12 cellular contexts compared by ENCODE assay signal in genomic region chr13:99895999-99896695, GRCh38.
DNase-seq lines count a peak whose midpoint lies in the region; ATAC-seq and TF ChIP-seq lines count a peak whose summit lies in the region.
"Had no signal": no experiment of that assay in that cellular context is flagged by ENCODE, and none has a peak within 500 bp of the region (broad histone marks: within the 10 kb centered on the region; RNA-seq: fewer than 3 reads in every experiment).

No MANE protein-coding gene starts in this region.

- no peak overlapping the region for H3K27ac Mint-ChIP-seq in stimulated activated naive CD8-positive, alpha-beta T cell treated with anti-CD3 and anti-CD28 coated beads, Interleukin-15, Interleukin-2, amounts not matched to agents 100 ng/mL and 50 ng/mL, for 24 hours
- no peak overlapping the region for H3K27ac Mint-ChIP-seq in natural killer cell

- H3K27ac ChIP-seq in dorsolateral prefrontal cortex = peak overlapping the region in 52 of 59 donors; percentile 8 to 94 (median 81)
- H3K27ac ChIP-seq: pancreas had no signal

- no peak for ATAC-seq in stimulated activated naive CD8-positive, alpha-beta T cell treated with anti-CD3 and anti-CD28 coated beads, Interleukin-15, Interleukin-2, amounts not matched to agents 100 U/mL and 50 U/mL, for 24 hours
- peak in 2 of 3 donors; percentile 26 to 52 for ATAC-seq in natural killer cell

- no peak for TF ChIP-seq CTCF in dorsolateral prefrontal cortex (IDR thresholded peaks at IDR 0.05 in 54 of 56, conservative IDR thresholded peaks at IDR 0.05 in 2 of 56; ENCODE audit: low read depth in 1 of 56, partially characterized antibody in 56 of 56)
- no peak for TF ChIP-seq CTCF in natural killer cell (IDR thresholded peaks at IDR 0.05)

- peaks cover 0 to 59% (median 35%) of the 10 kb centered on the region in 45 donors for H3K27me3 ChIP-seq in dorsolateral prefrontal cortex

- peaks cover 11% of the 10 kb centered on the region for H3K4me1 Mint-ChIP-seq in stimulated activated naive CD8-positive, alpha-beta T cell treated with anti-CD3 and anti-CD28 coated beads, Interleukin-15, Interleukin-2, amounts not matched to agents 100 ng/mL and 50 ng/mL, for 24 hours (ENCODE audit: low read depth)
- H3K4me1 Mint-ChIP-seq in natural killer cell = peaks cover 19 to 21% of the 10 kb centered on the region in 2 donors

- peak overlapping the region; percentile 77 for H3K4me3 Mint-ChIP-seq in stimulated activated naive CD8-positive, alpha-beta T cell treated with anti-CD3 and anti-CD28 coated beads, Interleukin-15, Interleukin-2, amounts not matched to agents 100 ng/mL and 50 ng/mL, for 24 hours
- peak overlapping the region; percentile 86 for H3K4me3 Mint-ChIP-seq in natural killer cell

- H3K4me3 ChIP-seq in dorsolateral prefrontal cortex = peak overlapping the region in 40 of 59 donors; percentile 5 to 62 (median 46)

- no peaks in the 10 kb centered on the region for H3K9me3 Mint-ChIP-seq in stimulated activated naive CD8-positive, alpha-beta T cell treated with anti-CD3 and anti-CD28 coated beads, Interleukin-15, Interleukin-2, amounts not matched to agents 100 ng/mL and 50 ng/mL, for 24 hours
- H3K9me3 Mint-ChIP-seq in natural killer cell = no peaks in the 10 kb centered on the region

- H3K27me3 Mint-ChIP-seq in stimulated activated naive CD8-positive, alpha-beta T cell treated with anti-CD3 and anti-CD28 coated beads, Interleukin-15, Interleukin-2, amounts not matched to agents 100 ng/mL and 50 ng/mL, for 24 hours = peaks cover 60% of the 10 kb centered on the region
- H3K27me3 Mint-ChIP-seq in natural killer cell (ENCODE audit: low read depth in 2 of 2) = peaks cover 56 to 65% of the 10 kb centered on the region in 2 donors

- no peaks in the 10 kb centered on the region for H3K36me3 Mint-ChIP-seq in stimulated activated naive CD8-positive, alpha-beta T cell treated with anti-CD3 and anti-CD28 coated beads, Interleukin-15, Interleukin-2, amounts not matched to agents 100 ng/mL and 50 ng/mL, for 24 hours (ENCODE audit: low read depth)
- H3K36me3 Mint-ChIP-seq in natural killer cell = no peaks in the 10 kb centered on the region

- DNase-seq in stimulated activated naive CD8-positive, alpha-beta T cell treated with anti-CD3 and anti-CD28 coated beads, Interleukin-15, Interleukin-2, amounts not matched to agents 100 U/mL and 50 U/mL, for 24 hours = no peak
- DNase-seq in dorsolateral prefrontal cortex = peak in 4 of 10 donors; percentile 25 to 51 (median 44)
- no peak for DNase-seq in natural killer cell
- no peak for DNase-seq in stimulated activated naive CD4-positive, alpha-beta T cell treated with Interleukin-2 at 50 U/mL for 16 hours (lab: John Stamatoyannopoulos, UW)
- no peak for DNase-seq in NCI-H69 (lab: John Stamatoyannopoulos, UW)
- DNase-seq in NCI-H187 (lab: John Stamatoyannopoulos, UW) = no peak
- DNase-seq in NCI-H2029 (lab: John Stamatoyannopoulos, UW) = no peak
- DNase-seq: Caco-2, NCI-H510A, SIG-M5 had no signal

- intact Hi-C loops in dorsolateral prefrontal cortex (cut with DNase I) (no loop called here), natural killer cell (cut with micrococcal nuclease) (loop anchor here (10.0 kb wide), 1 partner anchor 451 kb away; no protein-coding TSS in a partner anchor)
